ENCODE assay signal across 11 cellular contexts in genomic region chr6:89239338-89239737, GRCh38. TPM values are rescaled to one million over a fixed set of nuclear protein-coding genes. Genes with fewer than 3 reads are reported as not detected.
DNase-seq lines count a peak whose midpoint lies in the region; ATAC-seq and TF ChIP-seq lines count a peak whose summit lies in the region.
"Had no signal": no experiment of that assay in that cellular context is flagged by ENCODE, and none has a peak within 500 bp of the region (broad histone marks: within the 10 kb centered on the region; RNA-seq: fewer than 3 reads in every experiment).

No MANE protein-coding gene starts in this region.

- peaks cover 25% of the 10 kb centered on the region for H3K4me1 Mint-ChIP-seq in activated naive CD8-positive, alpha-beta T cell (ENCODE audit: low read depth)
- H3K4me1 Mint-ChIP-seq in natural killer cell treated with Interleukin-12 subunit alpha and Interleukin-12 subunit beta and Interleukin-15 and Interleukin-18, amount 100 ng/mL, for 72 hours (ENCODE audit: low read depth in 2 of 2) = peaks cover 13 to 14% of the 10 kb centered on the region in 2 donors

- no peak overlapping the region for H3K4me2 ChIP-seq in hepatocyte

- H3K9me3 Mint-ChIP-seq in activated naive CD8-positive, alpha-beta T cell (ENCODE audit: low read depth) = no peaks in the 10 kb centered on the region
- no peaks in the 10 kb centered on the region for H3K9me3 Mint-ChIP-seq in natural killer cell treated with Interleukin-12 subunit alpha and Interleukin-12 subunit beta and Interleukin-15 and Interleukin-18, amount 100 ng/mL, for 72 hours

- no peaks in the 10 kb centered on the region for H3K27me3 ChIP-seq in hepatocyte

- no peak overlapping the region for H2AFZ ChIP-seq in hepatocyte

- peak overlapping the region; percentile 47 for H3K4me3 Mint-ChIP-seq in activated naive CD8-positive, alpha-beta T cell
- no peak overlapping the region for H3K4me3 Mint-ChIP-seq in natural killer cell treated with Interleukin-12 subunit alpha and Interleukin-12 subunit beta and Interleukin-15 and Interleukin-18, amount 100 ng/mL, for 72 hours

- peaks cover 7% of the 10 kb centered on the region for H3K36me3 Mint-ChIP-seq in activated naive CD8-positive, alpha-beta T cell
- no peaks in the 10 kb centered on the region for H3K36me3 Mint-ChIP-seq in natural killer cell treated with Interleukin-12 subunit alpha and Interleukin-12 subunit beta and Interleukin-15 and Interleukin-18, amount 100 ng/mL, for 72 hours

- no peak for TF ChIP-seq CTCF in hepatocyte (IDR thresholded peaks at IDR 0.05; ENCODE audit: poor library complexity)

- no peak overlapping the region for H3K27ac Mint-ChIP-seq in activated naive CD8-positive, alpha-beta T cell
- no peak overlapping the region for H3K27ac Mint-ChIP-seq in natural killer cell treated with Interleukin-12 subunit alpha and Interleukin-12 subunit beta and Interleukin-15 and Interleukin-18, amount 100 ng/mL, for 72 hours

- no peaks in the 10 kb centered on the region for H4K20me1 ChIP-seq in hepatocyte (ENCODE audit: insufficient read depth, poor library complexity, severe bottlenecking)

- ATAC-seq in HG03342 (IDR thresholded peaks at IDR 0.05; ENCODE audit: unreplicated experiment) = peak; percentile 61
- peak; percentile 24 to 48 for ATAC-seq in natural killer cell treated with Interleukin-12 subunit alpha and Interleukin-12 subunit beta and Interleukin-15 and Interleukin-18, amount 100 ng/mL, for 72 hours
- ATAC-seq: mucosa of descending colon had no signal

- H3K27ac ChIP-seq in hepatocyte = no peak overlapping the region

- 92% methylated on average over 3 of the region's 3 CpGs for WGBS in hepatocyte (ENCODE audit: low lambda C conversion rate, missing lambda C conversion rate)

- H3K9me2 ChIP-seq in hepatocyte (replicated peaks; ENCODE audit: insufficient read depth) = no peaks in the 10 kb centered on the region

- no peaks in the 10 kb centered on the region for H3K9me3 ChIP-seq in hepatocyte (ENCODE audit: low read depth)

- DNase-seq in SIG-M5 treated with dmso at 0.1 percent for 504 hours (lab: John Stamatoyannopoulos, UW; ENCODE audit: unreplicated experiment) (peak; percentile 11), SIG-M5 (lab: John Stamatoyannopoulos, UW) (no peak), hepatocyte (ENCODE audit: low spot score) (no peak), AG08395 (ENCODE audit: low spot score) (no peak)
- no peak for DNase-seq in natural killer cell treated with Interleukin-12 subunit alpha and Interleukin-12 subunit beta and Interleukin-15 and Interleukin-18, amount 100 ng/mL, for 72 hours (ENCODE audit: low spot score)
- no peak for DNase-seq in activated CD8-positive, alpha-beta memory T cell treated with anti-CD3 and anti-CD28 coated beads, Interleukin-2, amount 50 U/mL, for 48 hours

- H3K27me3 Mint-ChIP-seq in activated naive CD8-positive, alpha-beta T cell = peaks cover 4% of the 10 kb centered on the region
- peaks cover 8 to 17% of the 10 kb centered on the region in 2 donors for H3K27me3 Mint-ChIP-seq in natural killer cell treated with Interleukin-12 subunit alpha and Interleukin-12 subunit beta and Interleukin-15 and Interleukin-18, amount 100 ng/mL, for 72 hours

- H3K4me3 ChIP-seq in hepatocyte = no peak overlapping the region
- H3K4me3 ChIP-seq: mucosa of descending colon had no signal

- no peaks in the 10 kb centered on the region for H3K79me2 ChIP-seq in hepatocyte

- no peaks in the 10 kb centered on the region for H3K4me1 ChIP-seq in hepatocyte (ENCODE audit: insufficient read depth)

- H3K36me3 ChIP-seq in hepatocyte (replicated peaks; ENCODE audit: insufficient read depth, low read depth) = no peaks in the 10 kb centered on the region

RNA-seq across cellular contexts. Expression of gene GABRR1, which starts 22.2 kb away (rescaled TPM):
- not detected for total RNA-seq in natural killer cell treated with Interleukin-12 subunit alpha and Interleukin-12 subunit beta and Interleukin-15 and Interleukin-18, amount 100 ng/mL, for 72 hours
- 0.27 TPM in 1 of 2 replicates, not detected in the other for total RNA-seq in hepatocyte
- polyA plus RNA-seq in hepatocyte = 0.60 TPM in 1 of 2 replicates, not detected in the other
- total RNA-seq: HT-29, mucosa of descending colon, subcutaneous adipose tissue had no signal
